Comparison of ENCODE assay signal across 9 cellular contexts in genomic region chr22:45537734-45538181, GRCh38. TPM values are rescaled to one million over a fixed set of nuclear protein-coding genes. Genes with fewer than 3 reads are reported as not detected.
DNase-seq lines count a peak whose midpoint lies in the region; ATAC-seq and TF ChIP-seq lines count a peak whose summit lies in the region.
"Had no signal": no experiment of that assay in that cellular context is flagged by ENCODE, and none has a peak within 500 bp of the region (broad histone marks: within the 10 kb centered on the region; RNA-seq: fewer than 3 reads in every experiment).

No MANE protein-coding gene starts in this region.

- DNase-seq in Ammon's horn (ENCODE audit: low spot score): peak; percentile 83
- peak; percentile 26 for DNase-seq in NCI-H2081 treated with DMSO at 0.1 percent for 48 hours (lab: John Stamatoyannopoulos, UW)
- peak; percentile 86 for DNase-seq in coronary artery (ENCODE audit: low spot score)
- no peak for DNase-seq in omental fat pad (ENCODE audit: low spot score)
- DNase-seq in activated CD8-positive, alpha-beta memory T cell treated with anti-CD3 and anti-CD28 coated beads for 24 hours: no peak
- no peak for DNase-seq in NCI-H226
- no peak for DNase-seq in glomerular visceral epithelial cell (ENCODE audit: extremely low spot score)

- H3K27ac ChIP-seq in coronary artery: peak overlapping the region; percentile 11 to 66

- H3K4me3 ChIP-seq in coronary artery: peak overlapping the region; percentile 34

- ATAC-seq in omental fat pad (ENCODE audit: low FRiP score) (peak; percentile 63), GM21529 (IDR thresholded peaks at IDR 0.05; ENCODE audit: unreplicated experiment) (no peak)

- TF ChIP-seq CTCF in coronary artery (IDR thresholded peaks at IDR 0.05) (no peak), omental fat pad (IDR thresholded peaks at IDR 0.05) (no peak)

RNA-seq across cellular contexts. Expression of gene FBLN1, which starts 35.1 kb away (rescaled TPM):
- 100 to 1,000 TPM; 131 to 349 (median 293) TPM for total RNA-seq in omental fat pad
- total RNA-seq: activated CD8-positive, alpha-beta memory T cell treated with anti-CD3 and anti-CD28 coated beads for 36 hours had no signal

Comparison
In these comparisons a context has a peak if more than half of its experiments do, and no peak if none do; other contexts are left out.
1. DNase-seq: peak in Ammon's horn (single experiment), NCI-H2081 treated with DMSO at 0.1 percent for 48 hours (single experiment) and coronary artery (single experiment); none in omental fat pad (single experiment), activated CD8-positive, alpha-beta memory T cell treated with anti-CD3 and anti-CD28 coated beads for 24 hours (single experiment), NCI-H226 (single experiment) and glomerular visceral epithelial cell (single experiment).